In genomic region chr3:50655009-50655830, GRCh38 we compare ENCODE assay signal across 11 cellular contexts. TPM values are rescaled to one million over a fixed set of nuclear protein-coding genes. Genes with fewer than 3 reads are reported as not detected.
A peak's percentile ranks its signal among the peaks of the same experiment; 100 is the strongest.
DNase-seq lines count a peak whose midpoint lies in the region; ATAC-seq and TF ChIP-seq lines count a peak whose summit lies in the region.
"Had no signal": no experiment of that assay in that cellular context is flagged by ENCODE, and none has a peak within 500 bp of the region (broad histone marks: within the 10 kb centered on the region; RNA-seq: fewer than 3 reads in every experiment).

No MANE protein-coding gene starts in this region.

- intact Hi-C loops in CD14-positive monocyte (cut with micrococcal nuclease): loop anchor here in 1 of 2 donors (10.0 kb wide), 1 partner anchor 80 kb away; no protein-coding TSS in a partner anchor

- H3K36me3 Mint-ChIP-seq in CD14-positive monocyte: peaks cover 4 to 6% of the 10 kb centered on the region in 2 donors
- H3K36me3 Mint-ChIP-seq: naive B cell had no signal

- no peak overlapping the region for H3K27ac ChIP-seq in foreskin keratinocyte

- H3K27ac Mint-ChIP-seq in CD14-positive monocyte: peak overlapping the region in 6 of 7 donors; percentile 32 to 85 (median 69)

- no peak overlapping the region for H3K4me3 Mint-ChIP-seq in CD14-positive monocyte
- H3K4me3 Mint-ChIP-seq: naive B cell had no signal

- no peaks in the 10 kb centered on the region for H3K9me3 Mint-ChIP-seq in CD14-positive monocyte
- H3K9me3 Mint-ChIP-seq: naive B cell had no signal

- H3K27me3 Mint-ChIP-seq in CD14-positive monocyte (ENCODE audit: low read depth in 3 of 3): peaks cover 0 to 10% (median 5%) of the 10 kb centered on the region in 3 donors

- peak; percentile 72 for ATAC-seq in foreskin keratinocyte
- ATAC-seq: PC-3 had no signal

- TF ChIP-seq CTCF in CD14-positive monocyte (IDR thresholded peaks at IDR 0.05) (no peak), foreskin keratinocyte (conservative IDR thresholded peaks at IDR 0.05) (no peak)

- DNase-seq in CD14-positive monocyte (ENCODE audit: low spot score) (peak; percentile 69), ELR (ENCODE audit: low read depth) (peak; percentile 41), foreskin keratinocyte (peak in 1 of 2 donors; percentile 55), RPMI8226 (no peak), NCI-H748 treated with DMSO at 0.1 percent for 48 hours (lab: John Stamatoyannopoulos, UW) (no peak), NCI-H2107 (lab: John Stamatoyannopoulos, UW) (no peak)
- peak; percentile 20 to 30 for DNase-seq in activated CD4-positive, alpha-beta T cell treated with anti-CD3 and anti-CD28 coated beads, Interleukin-2, amount 50 U/mL, for 4 hours
- DNase-seq in activated effector memory CD4-positive, alpha-beta T cell treated with Interleukin-2 at 50 U/mL for 16 hours: no peak
- DNase-seq: naive B cell, NCI-H1930, PC-3 had no signal

- peaks cover 22% of the 10 kb centered on the region for H3K4me1 Mint-ChIP-seq in CD14-positive monocyte
- H3K4me1 Mint-ChIP-seq: naive B cell had no signal

- H3K27me3 ChIP-seq in foreskin keratinocyte: no peaks in the 10 kb centered on the region

- H3K4me1 ChIP-seq in foreskin keratinocyte: peaks cover 4% of the 10 kb centered on the region

RNA-seq across cellular contexts. Expression of gene DOCK3, which starts 19.5 kb away (rescaled TPM):
- polyA plus RNA-seq in CD14-positive monocyte (under 1 TPM in 1 of 2 donors, not detected in 1; 0.03 TPM), foreskin keratinocyte (0.02 TPM in 2 replicates)
- 0.03 and 0.04 TPM in 2 replicates for total RNA-seq in foreskin keratinocyte

RNA-seq across cellular contexts. Expression of gene MAPKAPK3, which starts 38.3 kb away (rescaled TPM):
- 100 to 1,000 TPM; 173 to 252 TPM for polyA plus RNA-seq in CD14-positive monocyte
- 115 and 118 TPM in 2 replicates for total RNA-seq in foreskin keratinocyte
- 104 and 110 TPM in 2 replicates for polyA plus RNA-seq in foreskin keratinocyte

RNA-seq across cellular contexts. Expression of gene CISH, which starts 43.6 kb away (rescaled TPM):
- polyA plus RNA-seq in CD14-positive monocyte: 1 to 10 TPM; 2.9 to 6.2 TPM
- 5.7 and 6.2 TPM in 2 replicates for total RNA-seq in foreskin keratinocyte
- 5.9 and 7.3 TPM in 2 replicates for polyA plus RNA-seq in foreskin keratinocyte

Comparison
In these comparisons a context has a peak if more than half of its experiments do, and no peak if none do; other contexts are left out.
1. DNase-seq: peak in CD14-positive monocyte (single experiment), ELR (single experiment) and activated CD4-positive, alpha-beta T cell treated with anti-CD3 and anti-CD28 coated beads, Interleukin-2, amount 50 U/mL, for 4 hours (2 of 2); none in RPMI8226 (single experiment), NCI-H748 treated with DMSO at 0.1 percent for 48 hours (single experiment), activated effector memory CD4-positive, alpha-beta T cell treated with Interleukin-2 at 50 U/mL for 16 hours (single experiment) and NCI-H2107 (single experiment).